9 cellular contexts compared by ENCODE assay signal in the genomic region with DNA sequence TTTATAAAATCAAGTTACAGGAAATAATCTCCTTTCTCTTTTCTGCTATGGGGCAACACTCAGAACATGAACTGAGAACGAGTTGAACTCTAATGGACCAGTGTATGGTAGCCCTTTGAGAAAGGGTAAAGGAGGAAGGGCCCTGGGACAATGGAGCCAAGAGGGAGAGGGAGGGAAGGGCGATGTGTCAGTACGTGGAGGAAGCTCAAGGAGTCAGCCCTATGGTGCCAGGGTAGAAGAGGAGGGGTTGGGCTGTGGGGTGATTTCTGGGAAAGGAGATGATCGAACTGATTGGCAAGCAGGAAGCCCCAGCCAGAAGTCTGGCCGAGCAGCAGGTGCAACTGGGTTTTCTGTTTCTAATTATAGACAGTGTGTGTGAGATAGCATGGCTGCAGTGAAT. TPM values are rescaled to one million over a fixed set of nuclear protein-coding genes. Genes with fewer than 3 reads are reported as not detected.
DNase-seq lines count a peak whose midpoint lies in the region; ATAC-seq, FAIRE-seq and TF ChIP-seq lines count a peak whose summit lies in the region.
"Had no signal": no experiment of that assay in that cellular context is flagged by ENCODE, and none has a peak within 500 bp of the region (broad histone marks: within the 10 kb centered on the region; RNA-seq: fewer than 3 reads in every experiment).

No MANE protein-coding gene starts in this region.

- 0 out of 2 replicates have a peak overlapping the region, but pooled peaks have one; percentile 40 for H2AFZ ChIP-seq in MM.1S (ENCODE audit: low read length)

- 10 to 20% methylated on average over 5 of the region's 5 CpGs for WGBS in lung, 2 donors

- peak overlapping the region; percentile 71 for H3K4me2 ChIP-seq in MM.1S (ENCODE audit: low read depth, low read length)

- peaks cover 48% of the 10 kb centered on the region for H3K4me1 ChIP-seq in MM.1S (ENCODE audit: low read length)
- H3K4me1 ChIP-seq in lung (ENCODE audit: control insufficient read depth in 2 of 2, insufficient read depth in 2 of 2, low read length in 2 of 2), result peaks cover under 1 to 3% of the 10 kb centered on the region in 2 donors

- peaks cover 5% of the 10 kb centered on the region for H3K79me2 ChIP-seq in MM.1S (ENCODE audit: low read length)

- no peak for ATAC-seq in activated T-cell treated with anti-CD3 and anti-CD28 coated beads, Interleukin-2, amount 50 U/mL, for 4 hours
- no peak for ATAC-seq in lung (ENCODE audit: insufficient read depth, low FRiP score)

- peak; percentile 40 for FAIRE-seq in GM12891 (lab: Jason Lieb, UNC)

- H3K36me3 ChIP-seq in MM.1S (replicated peaks; ENCODE audit: insufficient read depth, low read length), result no peaks in the 10 kb centered on the region
- H3K36me3 ChIP-seq in lung (ENCODE audit: control insufficient read depth in 2 of 2, insufficient read depth in 2 of 2, low read length in 2 of 2), result no peaks in the 10 kb centered on the region

- H3K27ac ChIP-seq in MM.1S (ENCODE audit: low read length), result peak overlapping the region; percentile 94
- H3K27ac ChIP-seq in lung (ENCODE audit: low read depth in 1 of 2, low read length in 1 of 2), result peak overlapping the region; percentile 56 to 72

- no peaks in the 10 kb centered on the region for H3K27me3 Mint-ChIP-seq in activated T-cell treated with anti-CD3 and anti-CD28 coated beads, Interleukin-2, amount 50 U/mL, for 4 hours (ENCODE audit: low read depth)
- H3K27me3 Mint-ChIP-seq: activated B cell treated with CpG ODN at 0.5 μM for 24 hours had no signal

- H3K9ac ChIP-seq in MM.1S (ENCODE audit: low read length), result peak overlapping the region; percentile 82; the same call in 1 of the 2 replicates

- H3F3A ChIP-seq in MM.1S (ENCODE audit: insufficient read depth, low read length), result peaks cover 54% of the 10 kb centered on the region

- H4K20me1 ChIP-seq in MM.1S (ENCODE audit: insufficient read depth, low read length), result no peaks in the 10 kb centered on the region

- H3K4me3 ChIP-seq in MM.1S (ENCODE audit: low read length) (no peak overlapping the region; the same call in 1 of the 2 replicates), lung (no peak overlapping the region)

- H3K9me2 ChIP-seq in MM.1S (replicated peaks; ENCODE audit: insufficient read depth, low read length), result no peaks in the 10 kb centered on the region

- H3K9me3 ChIP-seq in MM.1S (replicated peaks; ENCODE audit: insufficient read depth, low read length) (no peaks in the 10 kb centered on the region), lung (ENCODE audit: control insufficient read depth in 2 of 2, insufficient read depth in 1 of 2, low read length in 1 of 2) (no peaks in the 10 kb centered on the region)

- no peak for TF ChIP-seq POLR2A in GM12891 (IDR thresholded peaks at IDR 0.05; ENCODE audit: low read depth, low read length)

- peak overlapping the region; percentile 37 for H3K4me3 Mint-ChIP-seq in activated T-cell treated with anti-CD3 and anti-CD28 coated beads, Interleukin-2, amount 50 U/mL, for 4 hours
- H3K4me3 Mint-ChIP-seq: activated B cell treated with CpG ODN at 0.5 μM for 24 hours had no signal

- TF ChIP-seq CTCF in MM.1S (IDR thresholded peaks at IDR 0.05; ENCODE audit: low read length), result no peak
- TF ChIP-seq CTCF in lung (IDR thresholded peaks at IDR 0.05; ENCODE audit: control extremely low read depth, extremely low read depth), result no peak

- no peaks in the 10 kb centered on the region for H3K27me3 ChIP-seq in MM.1S (replicated peaks; ENCODE audit: insufficient read depth, low read length)
- H3K27me3 ChIP-seq in lung (ENCODE audit: control insufficient read depth, insufficient read depth), result no peaks in the 10 kb centered on the region

- H3K36me3 Mint-ChIP-seq in activated T-cell treated with anti-CD3 and anti-CD28 coated beads, Interleukin-2, amount 50 U/mL, for 4 hours (ENCODE audit: insufficient read depth), result no peaks in the 10 kb centered on the region

- H3K9me3 Mint-ChIP-seq in activated T-cell treated with anti-CD3 and anti-CD28 coated beads, Interleukin-2, amount 50 U/mL, for 4 hours, result no peaks in the 10 kb centered on the region
- H3K9me3 Mint-ChIP-seq: activated B cell treated with CpG ODN at 0.5 μM for 24 hours had no signal

- DNase-seq in GM12891 (ENCODE audit: insufficient read length, low spot score) (no peak), MM.1S (peak; percentile 52), lung (ENCODE audit: low spot score) (no peak), NCI-H2227 (lab: John Stamatoyannopoulos, UW; ENCODE audit: unreplicated experiment) (no peak), kidney glomerular epithelial cell (lab: John Stamatoyannopoulos, UW) (no peak), GOT3 (lab: John Stamatoyannopoulos, UW) (no peak)
- DNase-seq in activated T-cell treated with anti-CD3 and anti-CD28 coated beads, Interleukin-2, amount 50 U/mL, for 4 hours, result no peak
- no peak for DNase-seq in central memory CD4-positive, alpha-beta T cell
- DNase-seq: activated B cell treated with CpG ODN at 0.5 μM for 24 hours had no signal

- H3K4me1 Mint-ChIP-seq in activated T-cell treated with anti-CD3 and anti-CD28 coated beads, Interleukin-2, amount 50 U/mL, for 4 hours (ENCODE audit: low read depth), result peaks cover 51% of the 10 kb centered on the region

TF ChIP-seq in GM12891, 5 proteins besides CTCF, POLR2A, EP300 and RAD21:
- TF ChIP-seq PAX5 (IDR thresholded peaks at IDR 0.05; ENCODE audit: insufficient read depth, low read length, severe bottlenecking) (no peak), TAF1 (IDR thresholded peaks at IDR 0.05; ENCODE audit: low read depth, low read length) (no peak), POU2F2 (IDR thresholded peaks at IDR 0.05; ENCODE audit: low read depth, low read length) (no peak), SPI1 (IDR thresholded peaks at IDR 0.05; ENCODE audit: low read depth, low read length) (no peak), POLR2AphosphoS5 (IDR thresholded peaks at IDR 0.05; ENCODE audit: low read depth, low read length) (no peak)

RNA-seq across cellular contexts. Expression of gene WIPI1, which starts 4.3 kb away (rescaled TPM):
- polyA plus RNA-seq in GM12891 (2012; ENCODE audit: low read depth, missing spikeins), result 12.2 TPM
- total RNA-seq in activated T-cell treated with anti-CD3 and anti-CD28 coated beads, Interleukin-2, amount 50 U/mL, for 4 hours, result 1 to 10 TPM; 2.9 to 6.4 (median 3.9) TPM
- 10 to 100 TPM; 31.7 to 58.5 TPM for total RNA-seq in lung
- 10 to 100 TPM; 30.4 to 51.9 TPM for polyA plus RNA-seq in lung

RNA-seq across cellular contexts. Expression of gene PRKAR1A, which starts 50.6 kb away (rescaled TPM):
- 75.4 TPM for polyA plus RNA-seq in GM12891 (2012; ENCODE audit: low read depth, missing spikeins)
- 100 to 1,000 TPM; 133 to 167 (median 134) TPM for total RNA-seq in activated T-cell treated with anti-CD3 and anti-CD28 coated beads, Interleukin-2, amount 50 U/mL, for 4 hours
- 100 to 1,000 TPM; 377 to 422 TPM for total RNA-seq in lung
- polyA plus RNA-seq in lung, result 100 to 1,000 TPM in 1 of 2 donors, 10 to 100 TPM in 1; 74.0 to 152 TPM

Comparison
In these comparisons a context has a peak if more than half of its experiments do, and no peak if none do; other contexts are left out.
1. RNA of gene WIPI1, which starts 4.3 kb away (total RNA-seq): 31.7 to 58.5 TPM in lung; 2.9 to 6.4 TPM in activated T-cell treated with anti-CD3 and anti-CD28 coated beads, Interleukin-2, amount 50 U/mL, for 4 hours; every median in the first group is over 4 times any median in the second.